18 cellular contexts compared by ENCODE assay signal in the genomic region with DNA sequence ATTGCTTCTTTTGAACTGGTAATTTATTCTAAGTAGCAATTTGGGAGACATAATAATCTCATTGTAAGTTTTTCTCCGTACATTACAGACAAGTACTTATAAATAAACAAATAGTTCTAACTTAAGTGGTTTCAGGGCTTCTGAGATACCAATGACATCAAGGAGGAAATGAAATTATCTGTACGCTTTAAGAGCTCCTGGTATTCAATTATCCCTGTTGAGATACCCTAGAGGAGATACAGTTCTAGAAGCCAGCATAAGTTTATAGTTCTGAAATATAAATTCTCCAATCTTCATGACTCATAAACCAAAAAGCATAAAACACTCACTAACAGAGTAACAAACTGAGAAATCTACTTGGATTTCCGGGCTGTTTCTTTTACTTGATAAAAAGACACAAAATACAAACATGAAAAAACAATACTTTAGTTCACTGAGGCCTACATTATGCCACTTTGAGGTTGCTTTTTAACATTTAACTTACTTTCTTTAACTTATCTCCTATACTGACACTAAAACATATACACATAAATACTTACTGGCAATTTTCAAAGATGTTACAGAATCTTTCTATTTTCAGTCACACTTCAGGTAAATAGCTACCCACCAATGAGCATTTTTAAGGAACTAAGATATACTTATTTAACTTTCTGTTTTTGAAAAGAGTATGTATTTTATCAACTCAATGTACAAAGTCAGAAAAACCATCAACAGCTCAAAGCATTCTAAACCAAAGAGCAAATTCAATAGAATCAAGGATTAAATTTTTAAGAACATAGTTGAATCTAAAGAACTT. TPM values are rescaled to one million over a fixed set of nuclear protein-coding genes. Genes with fewer than 3 reads are reported as not detected.
DNase-seq lines count a peak whose midpoint lies in the region; ATAC-seq, FAIRE-seq and TF ChIP-seq lines count a peak whose summit lies in the region.
"Had no signal": no experiment of that assay in that cellular context is flagged by ENCODE, and none has a peak within 500 bp of the region (broad histone marks: within the 10 kb centered on the region; RNA-seq: fewer than 3 reads in every experiment).

No MANE protein-coding gene starts in this region.

- no peaks in the 10 kb centered on the region for H3K9me3 ChIP-seq in HEK293 (ENCODE audit: control insufficient read depth, insufficient read depth, low read depth, low read length)
- H3K9me3 ChIP-seq in astrocyte (ENCODE audit: insufficient read depth, low read depth, low read length), result no peaks in the 10 kb centered on the region
- H3K9me3 ChIP-seq in psoas muscle, result no peaks in the 10 kb centered on the region
- H3K9me3 ChIP-seq: thyroid gland had no signal

- TF ChIP-seq CTCF in HEK293 (tag by site-specific recombination; IDR thresholded peaks at IDR 0.05) (no peak), astrocyte (IDR thresholded peaks at IDR 0.05; ENCODE audit: insufficient read depth, low read depth, low read length) (no peak), psoas muscle (IDR thresholded peaks at IDR 0.05) (no peak)

- H3K79me2 ChIP-seq in astrocyte (ENCODE audit: insufficient read depth, low read length), result peaks cover 67% of the 10 kb centered on the region

- 73 to 79% (median 78%) methylated on average over 3 of the region's 3 CpGs for WGBS in psoas muscle, 3 donors

- H3K27ac Mint-ChIP-seq in activated T-cell treated with anti-CD3 and anti-CD28 coated beads, Interleukin-2, amount 50 U/mL, for 24 hours, result peak overlapping the region; percentile 2
- no peak overlapping the region for H3K27ac Mint-ChIP-seq in astrocyte (ENCODE audit: unreplicated experiment)
- H3K27ac Mint-ChIP-seq: activated CD4-positive, alpha-beta T cell treated with anti-CD3 and anti-CD28 coated beads, Interleukin-2, amount 10 ng/mL, durations not matched to agents 7 days and 5 days; progenitor cell of endocrine pancreas had no signal

- no peak overlapping the region for H3K4me2 ChIP-seq in astrocyte (ENCODE audit: low read length)

- no peak for FAIRE-seq in astrocyte (lab: Jason Lieb, UNC)
- FAIRE-seq: bronchial epithelial cell, frontal cortex, islet of Langerhans had no signal

- POLR2A ChIA-PET in HEK293 (lab: Yijun Ruan, JAX), result interaction anchor here (0.8 kb wide), 1 partner anchor 31 kb away, joined by 4 read pairs; no protein-coding TSS in a partner anchor

- H3K27me3 Mint-ChIP-seq in activated T-cell treated with anti-CD3 and anti-CD28 coated beads, Interleukin-2, amount 50 U/mL, for 24 hours, result no peaks in the 10 kb centered on the region
- no peaks in the 10 kb centered on the region for H3K27me3 Mint-ChIP-seq in activated T-cell treated with anti-CD3 and anti-CD28 coated beads, Interleukin-2, amount 50 U/mL, for 4 hours (ENCODE audit: low read depth)
- no peaks in the 10 kb centered on the region for H3K27me3 Mint-ChIP-seq in astrocyte (ENCODE audit: low read depth, unreplicated experiment)
- H3K27me3 Mint-ChIP-seq: activated CD4-positive, alpha-beta T cell treated with anti-CD3 and anti-CD28 coated beads, Interleukin-2, amount 10 ng/mL, durations not matched to agents 7 days and 5 days; progenitor cell of endocrine pancreas had no signal

- H3K4me1 ChIP-seq in HEK293 (ENCODE audit: control insufficient read depth, insufficient read depth, low read length) (peaks cover 16% of the 10 kb centered on the region), astrocyte (ENCODE audit: insufficient read depth, low read length) (no peaks in the 10 kb centered on the region), psoas muscle (peaks cover 7% of the 10 kb centered on the region)

- H3K27ac ChIP-seq in HEK293 (ENCODE audit: extremely low read depth, low read depth, low read length), result no peak overlapping the region
- H3K27ac ChIP-seq in astrocyte (ENCODE audit: low read depth, low read length), result no peak overlapping the region
- H3K27ac ChIP-seq in psoas muscle, result peak overlapping the region; percentile 1
- H3K27ac ChIP-seq: thyroid gland had no signal

- H2AFZ ChIP-seq in astrocyte (ENCODE audit: low read depth, low read length), result no peak overlapping the region

- ATAC-seq in activated T-cell treated with anti-CD3 and anti-CD28 coated beads, Interleukin-2, amount 50 U/mL, for 4 hours, result no peak
- ATAC-seq in psoas muscle, result no peak
- ATAC-seq in HG02798 (IDR thresholded peaks at IDR 0.05; ENCODE audit: poor library complexity, unreplicated experiment), result no peak

- H3K4me3 ChIP-seq in HEK293 (ENCODE audit: low read depth, low read length), result no peak overlapping the region
- no peak overlapping the region for H3K4me3 ChIP-seq in astrocyte (ENCODE audit: insufficient read depth, low read depth, low read length)
- no peak overlapping the region for H3K4me3 ChIP-seq in psoas muscle
- H3K4me3 ChIP-seq: thyroid gland had no signal

- DNase-seq in activated T-cell treated with anti-CD3 and anti-CD28 coated beads, Interleukin-2, amount 50 U/mL, for 24 hours, result no peak
- no peak for DNase-seq in activated T-cell treated with anti-CD3 and anti-CD28 coated beads, Interleukin-2, amount 50 U/mL, for 4 hours
- DNase-seq in astrocyte (ENCODE audit: low read depth) (peak; percentile 16), psoas muscle (no peak), KBM-7 (no peak)
- DNase-seq in effector CD4-positive, alpha-beta T cell, result no peak
- DNase-seq: activated CD4-positive, alpha-beta T cell treated with anti-CD3 and anti-CD28 coated beads, Interleukin-2, amount 10 ng/mL, durations not matched to agents 7 days and 5 days; activated effector memory CD4-positive, alpha-beta T cell treated with anti-CD3 and anti-CD28 coated beads, Interleukin-2, amount 50 U/mL, for 16 hours; DMS 273 treated with DMSO at 0.1 percent for 48 hours; effector memory CD4-positive, alpha-beta T cell; T-helper 1 cell; thyroid gland had no signal

- peaks cover 58% of the 10 kb centered on the region for H3K4me1 Mint-ChIP-seq in activated T-cell treated with anti-CD3 and anti-CD28 coated beads, Interleukin-2, amount 50 U/mL, for 24 hours (ENCODE audit: low read depth)
- peaks cover 46% of the 10 kb centered on the region for H3K4me1 Mint-ChIP-seq in activated T-cell treated with anti-CD3 and anti-CD28 coated beads, Interleukin-2, amount 50 U/mL, for 4 hours (ENCODE audit: low read depth)
- no peaks in the 10 kb centered on the region for H3K4me1 Mint-ChIP-seq in astrocyte (ENCODE audit: low read depth, unreplicated experiment)

- H3K27me3 ChIP-seq in astrocyte (ENCODE audit: insufficient read depth, low read length) (no peaks in the 10 kb centered on the region), psoas muscle (ENCODE audit: insufficient read depth in 3 of 3, low read length in 2 of 3) (no peaks in the 10 kb centered on the region)
- H3K27me3 ChIP-seq: thyroid gland had no signal

- CTCF ChIA-PET in HEK293 (lab: Yijun Ruan, JAX), result interaction anchor here (0.6 to 2.3 kb wide), 6 partner anchors 12 to 264 kb away, joined by 3 to 8 read pairs (median 4); no protein-coding TSS in a partner anchor

- no peak overlapping the region for H3K9ac ChIP-seq in astrocyte (ENCODE audit: low read length)

- H4K20me1 ChIP-seq in astrocyte (ENCODE audit: insufficient read depth, low read length), result peaks cover 27% of the 10 kb centered on the region

- H3K36me3 ChIP-seq in HEK293 (ENCODE audit: control insufficient read depth in 2 of 2, insufficient read depth in 1 of 2, low read length in 2 of 2), result peaks cover 46 to 50% of the 10 kb centered on the region in 2 experiments
- peaks cover 40% of the 10 kb centered on the region for H3K36me3 ChIP-seq in astrocyte (ENCODE audit: insufficient read depth, low read length)
- H3K36me3 ChIP-seq in psoas muscle (ENCODE audit: insufficient read depth in 1 of 2, low read depth in 1 of 2), result peaks cover 7 to 72% of the 10 kb centered on the region in 2 donors

- no peak overlapping the region for H3K4me3 Mint-ChIP-seq in activated T-cell treated with anti-CD3 and anti-CD28 coated beads, Interleukin-2, amount 50 U/mL, for 24 hours
- H3K4me3 Mint-ChIP-seq in activated T-cell treated with anti-CD3 and anti-CD28 coated beads, Interleukin-2, amount 50 U/mL, for 4 hours, result no peak overlapping the region
- no peak overlapping the region for H3K4me3 Mint-ChIP-seq in astrocyte (ENCODE audit: unreplicated experiment)
- H3K4me3 Mint-ChIP-seq: activated CD4-positive, alpha-beta T cell treated with anti-CD3 and anti-CD28 coated beads, Interleukin-2, amount 10 ng/mL, durations not matched to agents 7 days and 5 days had no signal

- H3K36me3 Mint-ChIP-seq in activated T-cell treated with anti-CD3 and anti-CD28 coated beads, Interleukin-2, amount 50 U/mL, for 24 hours (ENCODE audit: low read depth), result peaks cover 76% of the 10 kb centered on the region
- peaks cover 46% of the 10 kb centered on the region for H3K36me3 Mint-ChIP-seq in activated T-cell treated with anti-CD3 and anti-CD28 coated beads, Interleukin-2, amount 50 U/mL, for 4 hours (ENCODE audit: insufficient read depth)
- peaks cover 16% of the 10 kb centered on the region for H3K36me3 Mint-ChIP-seq in astrocyte (ENCODE audit: low read depth, unreplicated experiment)

- H3K9me3 Mint-ChIP-seq in activated T-cell treated with anti-CD3 and anti-CD28 coated beads, Interleukin-2, amount 50 U/mL, for 24 hours, result no peaks in the 10 kb centered on the region
- no peaks in the 10 kb centered on the region for H3K9me3 Mint-ChIP-seq in activated T-cell treated with anti-CD3 and anti-CD28 coated beads, Interleukin-2, amount 50 U/mL, for 4 hours
- no peaks in the 10 kb centered on the region for H3K9me3 Mint-ChIP-seq in astrocyte (ENCODE audit: unreplicated experiment)
- H3K9me3 Mint-ChIP-seq: activated CD4-positive, alpha-beta T cell treated with anti-CD3 and anti-CD28 coated beads, Interleukin-2, amount 10 ng/mL, durations not matched to agents 7 days and 5 days had no signal

- intact Hi-C loops in psoas muscle (cut with DNase I), result no loop called here

- in situ Hi-C loops in KBM-7 (cut with MboI; ENCODE audit: low pct_unique_long_range_greater_than_20kb, low sequenced_read_pairs), result no loop called here

RNA-seq across cellular contexts. Expression of a gene that starts 7.5 kb away (rescaled TPM):
- 10 to 100 TPM; 35.9 to 42.2 (median 38.6) TPM for total RNA-seq in activated T-cell treated with anti-CD3 and anti-CD28 coated beads, Interleukin-2, amount 50 U/mL, for 4 hours
- total RNA-seq in astrocyte (53.8 and 57.0 TPM in 2 replicates), psoas muscle (10 to 100 TPM; 50.9 to 81.5 (median 70.6) TPM)
- polyA plus RNA-seq in psoas muscle, result 10 to 100 TPM; 28.8 to 39.3 (median 31.5) TPM

RNA-seq across cellular contexts. Expression of a gene that starts 27.3 kb away (rescaled TPM):
- total RNA-seq in activated T-cell treated with anti-CD3 and anti-CD28 coated beads, Interleukin-2, amount 50 U/mL, for 4 hours, result 1 to 10 TPM; 6.8 to 8.5 (median 7.4) TPM
- 16.7 and 19.8 TPM in 2 replicates for total RNA-seq in astrocyte
- total RNA-seq in psoas muscle, result 1 to 10 TPM; 6.4 to 7.0 (median 6.8) TPM
- polyA plus RNA-seq in psoas muscle, result 10 to 100 TPM in 1 of 3 donors, 1 to 10 TPM in 2; 9.6 to 25.5 (median 9.6) TPM

RNA-seq across cellular contexts. Expression of a gene that starts 50.4 kb away (rescaled TPM):
- total RNA-seq in activated T-cell treated with anti-CD3 and anti-CD28 coated beads, Interleukin-2, amount 50 U/mL, for 4 hours, result 10 to 100 TPM; 81.6 to 92.7 (median 86.5) TPM
- total RNA-seq in astrocyte (42.0 and 47.4 TPM in 2 replicates), psoas muscle (10 to 100 TPM; 23.5 to 28.6 (median 27.3) TPM)
- 10 to 100 TPM; 17.2 to 29.9 (median 21.1) TPM for polyA plus RNA-seq in psoas muscle
